Comparison of ENCODE assay signal across 8 cellular contexts in the genomic region with DNA sequence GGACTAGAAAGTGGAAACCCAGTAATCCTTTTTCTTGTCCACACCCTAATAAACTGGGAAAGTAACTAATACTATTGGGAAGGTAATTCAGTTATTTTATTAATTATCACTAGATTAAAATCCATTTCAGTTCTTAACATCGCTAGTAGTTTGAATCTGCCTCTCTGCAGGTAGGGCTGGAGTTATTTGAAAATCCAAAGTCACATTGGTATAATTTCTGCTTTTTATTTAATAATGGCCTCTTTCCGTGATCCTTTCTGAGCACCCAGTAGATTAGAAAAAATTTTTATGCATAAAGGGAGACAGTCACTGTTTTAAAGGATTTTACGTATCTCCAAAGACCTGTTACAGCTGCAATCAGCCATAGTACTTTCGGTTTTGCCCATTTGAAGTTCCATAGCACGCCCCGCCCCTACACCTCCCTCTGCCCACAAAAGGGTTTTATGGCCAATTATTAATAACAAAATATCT. TPM values are rescaled to one million over a fixed set of nuclear protein-coding genes. Genes with fewer than 3 reads are reported as not detected.
DNase-seq lines count a peak whose midpoint lies in the region; ATAC-seq and TF ChIP-seq lines count a peak whose summit lies in the region.

No MANE protein-coding gene starts in this region.

- H3K9me3 ChIP-seq in SU-DHL-6 (ENCODE audit: insufficient read depth, low read length) (no peaks in the 10 kb centered on the region), skeletal muscle satellite cell (replicated peaks; ENCODE audit: low read length) (no peaks in the 10 kb centered on the region)

- H3K9ac ChIP-seq in SU-DHL-6 (ENCODE audit: low read length) (peak overlapping the region; percentile 68), skeletal muscle satellite cell (ENCODE audit: low read depth, low read length) (peak overlapping the region; percentile 86)

- DNase-seq in GM06990 (ENCODE audit: extremely low read depth, insufficient read length): peak; percentile 26
- DNase-seq in astrocyte of the spinal cord (ENCODE audit: low read depth, low spot score): peak; percentile 74
- no peak for DNase-seq in T1000 (lab: John Stamatoyannopoulos, UW)

- H3K4me3 ChIP-seq in GM06990 (replicated peaks; ENCODE audit: low read depth, low read length) (peak overlapping the region; percentile 98), SU-DHL-6 (ENCODE audit: insufficient read depth, low read length, poor library complexity, severe bottlenecking) (peak overlapping the region; percentile 78), astrocyte of the spinal cord (ENCODE audit: low read depth, low read length) (peak overlapping the region; percentile 91), iPS-11a (ENCODE audit: low read depth, low read length) (peak overlapping the region; percentile 66), skeletal muscle satellite cell (ENCODE audit: low read length) (peak overlapping the region; percentile 90)

- H3K27ac ChIP-seq in SU-DHL-6 (ENCODE audit: low read depth, low read length): peak overlapping the region; percentile 68

- H3K9me2 ChIP-seq in SU-DHL-6 (replicated peaks; ENCODE audit: insufficient read depth, low read length): no peaks in the 10 kb centered on the region

- peaks cover 38% of the 10 kb centered on the region for H3K79me2 ChIP-seq in SU-DHL-6 (ENCODE audit: insufficient read depth, low read length)

- TF ChIP-seq CTCF in GM06990 (IDR thresholded peaks at IDR 0.05; ENCODE audit: insufficient read depth, low read length, poor library complexity, severe bottlenecking) (no peak), SU-DHL-6 (IDR thresholded peaks at IDR 0.05; ENCODE audit: insufficient read depth, low read length, poor library complexity, severe bottlenecking) (no peak), astrocyte of the spinal cord (IDR thresholded peaks at IDR 0.05; ENCODE audit: low read depth, low read length) (no peak)

- peaks cover 2% of the 10 kb centered on the region for H3K36me3 ChIP-seq in GM06990 (ENCODE audit: control insufficient read depth, insufficient read depth, low read length)
- peaks cover 39% of the 10 kb centered on the region for H3K36me3 ChIP-seq in SU-DHL-6 (ENCODE audit: low read length)
- peaks cover 46% of the 10 kb centered on the region for H3K36me3 ChIP-seq in skeletal muscle satellite cell (ENCODE audit: insufficient read depth, low read length)

- H3K4me1 Mint-ChIP-seq in IgD-negative memory B cell: peaks cover 20 to 30% (median 27%) of the 10 kb centered on the region in 3 donors

- H3K27me3 Mint-ChIP-seq in IgD-negative memory B cell: no peaks in the 10 kb centered on the region

- H3K4me3 Mint-ChIP-seq in IgD-negative memory B cell: peak overlapping the region; percentile 94 to 100 (median 96)

- peaks cover 0 to 2% (median 0%) of the 10 kb centered on the region in 3 donors for H3K9me3 Mint-ChIP-seq in IgD-negative memory B cell

- peak overlapping the region; percentile 98 for H3K4me2 ChIP-seq in SU-DHL-6 (ENCODE audit: low read depth, low read length, poor library complexity, severe bottlenecking)
- H3K4me2 ChIP-seq in skeletal muscle satellite cell (ENCODE audit: low read length): peak overlapping the region; percentile 89

- in situ Hi-C loops in astrocyte of the spinal cord (cut with HindIII; ENCODE audit: low sequenced_read_pairs): no loop called here

- no peaks in the 10 kb centered on the region for H3K27me3 ChIP-seq in GM06990 (replicated peaks; ENCODE audit: control insufficient read depth, insufficient read depth, low read length)
- no peaks in the 10 kb centered on the region for H3K27me3 ChIP-seq in SU-DHL-6 (ENCODE audit: low read length)
- H3K27me3 ChIP-seq in skeletal muscle satellite cell (ENCODE audit: control insufficient read depth, insufficient read depth, low read length): no peaks in the 10 kb centered on the region

- H3F3A ChIP-seq in SU-DHL-6 (ENCODE audit: insufficient read depth): peaks cover 35% of the 10 kb centered on the region

- peak; percentile 70 for ATAC-seq in GM21723 (IDR thresholded peaks at IDR 0.05; ENCODE audit: unreplicated experiment)

- H3K4me1 ChIP-seq in skeletal muscle satellite cell (ENCODE audit: control insufficient read depth, insufficient read depth, low read length): peaks cover 6% of the 10 kb centered on the region

- peak overlapping the region; percentile 97 for H2AFZ ChIP-seq in SU-DHL-6 (ENCODE audit: low read depth, low read length, severe bottlenecking)

- H4K20me1 ChIP-seq in SU-DHL-6 (ENCODE audit: low read depth, low read length): peaks cover 12% of the 10 kb centered on the region; the same call in 1 of the 2 replicates

- H3K27ac Mint-ChIP-seq in IgD-negative memory B cell: peak overlapping the region; percentile 93 to 99 (median 95)

- H3K36me3 Mint-ChIP-seq in IgD-negative memory B cell: peaks cover 4% of the 10 kb centered on the region

RNA-seq across cellular contexts. Expression of gene COPB1, which starts 0.6 kb away (rescaled TPM):
- 64.5 TPM for polyA plus RNA-seq in IgD-negative memory B cell
- 216 and 241 TPM in 2 replicates for total RNA-seq in skeletal muscle satellite cell (2012; rRNA removed)

RNA-seq across cellular contexts. Expression of gene PSMA1, which starts 20.0 kb away (rescaled TPM):
- 138 TPM for polyA plus RNA-seq in IgD-negative memory B cell
- total RNA-seq in skeletal muscle satellite cell (2012; rRNA removed): 156 and 172 TPM in 2 replicates
